15 cellular contexts compared by ENCODE assay signal in the genomic region with DNA sequence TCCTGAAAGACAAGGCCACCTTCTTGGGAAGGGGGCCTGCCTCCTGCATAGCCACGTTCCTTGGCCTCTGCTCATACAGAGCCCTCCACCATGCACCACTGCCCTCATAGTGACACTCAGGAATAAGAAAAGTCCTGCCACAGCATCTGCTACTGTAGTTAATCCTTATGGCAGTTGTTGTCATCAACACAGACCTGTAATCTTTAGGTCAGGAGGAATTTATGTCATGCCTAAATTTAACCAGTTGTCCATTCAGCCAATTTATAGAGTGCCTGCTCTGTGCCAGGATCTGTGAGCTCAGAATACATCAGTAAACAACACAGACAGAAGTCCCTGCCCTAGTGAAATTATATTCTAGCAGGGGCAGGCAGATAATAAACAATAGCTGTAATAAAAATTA.
"Had no signal": no experiment of that assay in that cellular context is flagged by ENCODE, and none has a peak within 500 bp of the region (broad histone marks: within the 10 kb centered on the region; RNA-seq: fewer than 3 reads in every experiment).

No MANE protein-coding gene starts in this region.

- ATAC-seq: activated CD8-positive, alpha-beta memory T cell treated with anti-CD3 and anti-CD28 coated beads, Interleukin-2, amount 10 ng/mL, durations not matched to agents 7 days and 5 days; body of pancreas; lower lobe of right lung; stimulated activated naive B cell treated with anti-CD40 and anti-IgM and Interleukin-4, amounts not matched to agents 10 μg/mL and 1 μg/mL and 100 μg/mL, for 72 hours had no signal

- H3K9me3 ChIP-seq: body of pancreas, lower lobe of right lung, prostate gland, upper lobe of left lung had no signal

- H3K27ac ChIP-seq: body of pancreas, lower lobe of right lung, prostate gland, upper lobe of left lung had no signal

- H3K36me3 ChIP-seq: lower lobe of right lung, prostate gland, upper lobe of left lung had no signal

- DNase-seq: activated CD4-positive, alpha-beta memory T cell treated with anti-CD3 and anti-CD28 coated beads for 36 hours; activated CD8-positive, alpha-beta memory T cell treated with anti-CD3 and anti-CD28 coated beads, Interleukin-2, amount 10 ng/mL, durations not matched to agents 7 days and 5 days; activated naive CD4-positive, alpha-beta T cell treated with anti-CD3 and anti-CD28 coated beads, Interleukin-2, amount 50 U/mL, for 16 hours; activated T-cell treated with anti-CD3 and anti-CD28 coated beads, Interleukin-2, amount 50 U/mL, for 24 hours; body of pancreas; cortex of kidney; effector CD8-positive, alpha-beta T cell; foreskin fibroblast; glutamatergic neuron; immature natural killer cell; lower lobe of right lung; stimulated activated CD4-positive, alpha-beta T cell treated with anti-CD3 and anti-CD28 coated beads, Interleukin-2, amount 100 ng/mL, for 48 hours; stimulated activated naive B cell treated with anti-CD40 and anti-IgM and Interleukin-4, amounts not matched to agents 10 μg/mL and 1 μg/mL and 100 μg/mL, for 72 hours; upper lobe of left lung had no signal

- H3K4me3 ChIP-seq: body of pancreas, lower lobe of right lung, prostate gland, upper lobe of left lung had no signal

- H3K4me1 ChIP-seq: body of pancreas, lower lobe of right lung had no signal

- H3K27me3 ChIP-seq: body of pancreas, upper lobe of left lung had no signal
